ENCODE assay signal across 11 cellular contexts in the genomic region with DNA sequence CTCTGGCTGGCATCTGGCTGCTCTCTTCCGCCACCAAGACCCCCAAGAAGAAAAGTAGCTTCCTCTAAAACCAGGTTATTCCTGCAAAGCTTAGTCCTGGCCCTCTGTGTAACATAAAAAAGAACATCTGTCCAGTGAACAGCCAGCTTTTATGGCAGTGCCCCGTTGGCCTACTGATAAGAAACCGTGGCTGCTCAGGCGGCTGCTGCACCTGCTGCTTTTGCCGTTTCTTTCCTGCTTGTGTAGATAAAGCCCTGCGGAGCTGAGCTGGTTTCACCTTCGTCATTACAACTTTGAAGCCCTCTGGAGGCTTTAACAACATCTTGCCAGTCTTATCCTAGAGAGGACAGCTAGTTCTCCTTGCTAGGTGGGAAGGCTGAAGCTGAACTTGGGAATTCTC. TPM values are rescaled to one million over a fixed set of nuclear protein-coding genes. Genes with fewer than 3 reads are reported as not detected.
DNase-seq lines count a peak whose midpoint lies in the region; ATAC-seq, FAIRE-seq and TF ChIP-seq lines count a peak whose summit lies in the region.
"Had no signal": no experiment of that assay in that cellular context is flagged by ENCODE, and none has a peak within 500 bp of the region (broad histone marks: within the 10 kb centered on the region; RNA-seq: fewer than 3 reads in every experiment).

No MANE protein-coding gene starts in this region.

- H2AFZ ChIP-seq in osteoblast (ENCODE audit: low read length): no peak overlapping the region

- H3K36me3 ChIP-seq in small intestine (ENCODE audit: control insufficient read depth in 2 of 2, insufficient read depth in 2 of 2, low read length in 2 of 2) (no peaks in the 10 kb centered on the region), osteoblast (ENCODE audit: insufficient read depth, low read length) (no peaks in the 10 kb centered on the region)

- no peaks in the 10 kb centered on the region for H3K79me2 ChIP-seq in osteoblast (ENCODE audit: insufficient read depth, low read length)

- no peaks in the 10 kb centered on the region for H3K27me3 Mint-ChIP-seq in activated naive CD8-positive, alpha-beta T cell treated with anti-CD3 and anti-CD28 coated beads, Interleukin-2, amount 50 U/mL, for 24 hours

- no peaks in the 10 kb centered on the region for H4K20me1 ChIP-seq in osteoblast (ENCODE audit: insufficient read depth, low read length)

- H3K4me1 Mint-ChIP-seq in activated naive CD8-positive, alpha-beta T cell treated with anti-CD3 and anti-CD28 coated beads, Interleukin-2, amount 50 U/mL, for 24 hours: peaks cover 32% of the 10 kb centered on the region

- H3K4me1 ChIP-seq in small intestine (ENCODE audit: control insufficient read depth in 2 of 2, insufficient read depth in 1 of 2, low read depth in 1 of 2, low read length in 1 of 2) (no peaks in the 10 kb centered on the region), osteoblast (ENCODE audit: insufficient read depth, low read length) (peaks cover 4% of the 10 kb centered on the region)

- 8 to 39% (median 15%) methylated on average over 7 of the region's 7 CpGs for WGBS in small intestine, 3 donors

- H3K4me3 ChIP-seq in small intestine (ENCODE audit: low read depth in 1 of 2, low read length in 2 of 2) (peak overlapping the region in 1 of 2 donors; percentile 18), osteoblast (ENCODE audit: insufficient read depth, low read length) (no peak overlapping the region)

- H3K9me3 ChIP-seq in small intestine (ENCODE audit: control insufficient read depth, low read depth) (no peaks in the 10 kb centered on the region), osteoblast (ENCODE audit: low read depth, low read length) (no peaks in the 10 kb centered on the region)

- peak; percentile 60 for ATAC-seq in HG03064 (IDR thresholded peaks at IDR 0.05; ENCODE audit: low read depth, unreplicated experiment)
- no peak for ATAC-seq in activated naive CD8-positive, alpha-beta T cell treated with anti-CD3 and anti-CD28 coated beads, Interleukin-2, amount 50 U/mL, for 24 hours

- peak; percentile 20 for DNase-seq in activated CD4-positive, alpha-beta T cell treated with anti-CD3 and anti-CD28 coated beads for 48 hours
- no peak for DNase-seq in activated CD4-positive, alpha-beta T cell treated with anti-CD3 and anti-CD28 coated beads, Interleukin-2, amount 50 U/mL, for 4 hours
- DNase-seq in activated naive CD8-positive, alpha-beta T cell treated with anti-CD3 and anti-CD28 coated beads, Interleukin-2, amount 50 U/mL, for 24 hours: no peak
- DNase-seq in small intestine (peak; percentile 90), osteoblast (ENCODE audit: insufficient read length, low spot score, missing footprints) (no peak), SW480 (ENCODE audit: low spot score) (no peak), RWPE1 (ENCODE audit: low spot score) (no peak)
- DNase-seq: mesendoderm, NCI-H2029 treated with DMSO at 0.1 percent for 48 hours had no signal

- H3K27ac ChIP-seq in small intestine (ENCODE audit: low read depth in 1 of 2, low read length in 1 of 2) (peak overlapping the region; percentile 82 to 90), osteoblast (ENCODE audit: low read depth, low read length) (no peak overlapping the region), RWPE1 (no peak overlapping the region)

- CTCF ChIA-PET in RWPE1 (lab: Yijun Ruan, JAX): interaction anchor here (1.7 kb wide), 1 partner anchor 22 kb away, joined by 4 read pairs; a partner anchor contains a TSS

- TF ChIP-seq CTCF in osteoblast (IDR thresholded peaks at IDR 0.05; ENCODE audit: extremely low read depth, low read depth, low read length) (no peak), RWPE1 (conservative IDR thresholded peaks at IDR 0.05; ENCODE audit: low read depth) (no peak)

- peak overlapping the region; percentile 30 for H3K27ac Mint-ChIP-seq in activated naive CD8-positive, alpha-beta T cell treated with anti-CD3 and anti-CD28 coated beads, Interleukin-2, amount 50 U/mL, for 24 hours

- POLR2A ChIA-PET in RWPE1 (lab: Yijun Ruan, JAX; ENCODE audit: low non-redundant PET): no interaction called here

- no peaks in the 10 kb centered on the region for H3K36me3 Mint-ChIP-seq in activated naive CD8-positive, alpha-beta T cell treated with anti-CD3 and anti-CD28 coated beads, Interleukin-2, amount 50 U/mL, for 24 hours (ENCODE audit: low read depth)

- no peak for FAIRE-seq in small intestine (lab: Jason Lieb, UNC)
- FAIRE-seq: TTC549 had no signal

- no peaks in the 10 kb centered on the region for H3K9me3 Mint-ChIP-seq in activated naive CD8-positive, alpha-beta T cell treated with anti-CD3 and anti-CD28 coated beads, Interleukin-2, amount 50 U/mL, for 24 hours

- no peaks in the 10 kb centered on the region for H3K27me3 ChIP-seq in small intestine (ENCODE audit: control insufficient read depth in 2 of 2, insufficient read depth in 2 of 2, low read length in 2 of 2)
- peaks cover 3% of the 10 kb centered on the region for H3K27me3 ChIP-seq in osteoblast (ENCODE audit: insufficient read depth, low read length)

- H3K4me2 ChIP-seq in osteoblast (ENCODE audit: insufficient read depth, low read length): no peak overlapping the region

- H3K4me3 Mint-ChIP-seq in activated naive CD8-positive, alpha-beta T cell treated with anti-CD3 and anti-CD28 coated beads, Interleukin-2, amount 50 U/mL, for 24 hours: no peak overlapping the region

RNA-seq across cellular contexts. Expression of a gene that starts 20.5 kb away (rescaled TPM):
- 10 to 100 TPM in 1 of 3 donors, 1 to 10 TPM in 2; 3.8 to 75.3 (median 5.9) TPM for polyA plus RNA-seq in small intestine
- 0.36 and 0.59 TPM in 2 replicates for total RNA-seq in osteoblast

RNA-seq across cellular contexts. Expression of a gene that starts 43.9 kb away (rescaled TPM):
- 10 to 100 TPM; 11.4 to 18.1 (median 16.2) TPM for polyA plus RNA-seq in small intestine
- 24.6 and 30.1 TPM in 2 replicates for total RNA-seq in osteoblast

RNA-seq across cellular contexts. Expression of a gene that starts 58.6 kb away (rescaled TPM):
- 10 to 100 TPM; 34.9 to 49.2 (median 40.5) TPM for polyA plus RNA-seq in small intestine
- total RNA-seq in osteoblast: 61.0 and 84.7 TPM in 2 replicates

Comparison
In these comparisons a context has a peak if more than half of its experiments do, and no peak if none do; other contexts are left out.
1. DNase-seq: peak in activated CD4-positive, alpha-beta T cell treated with anti-CD3 and anti-CD28 coated beads for 48 hours (single experiment) and small intestine (single experiment); none in activated CD4-positive, alpha-beta T cell treated with anti-CD3 and anti-CD28 coated beads, Interleukin-2, amount 50 U/mL, for 4 hours (0 of 2), activated naive CD8-positive, alpha-beta T cell treated with anti-CD3 and anti-CD28 coated beads, Interleukin-2, amount 50 U/mL, for 24 hours (single experiment), osteoblast (single experiment), SW480 (single experiment) and RWPE1 (single experiment).
2. H3K27ac ChIP-seq: peak in small intestine (2 of 2); none in osteoblast (single experiment) and RWPE1 (single experiment).